1 cellular context compared by ENCODE assay signal in genomic region chr1:24693827-24694379, GRCh38.
A peak's percentile ranks its signal among the peaks of the same experiment; 100 is the strongest.
TF ChIP-seq lines count a peak whose summit lies in the region.

No MANE protein-coding gene starts in this region.

TF ChIP-seq in HepG2, 621 proteins besides CTCF, POLR2A, EP300 and RAD21:
- TF ChIP-seq MAFK (conservative IDR thresholded peaks at IDR 0.05 in 1 of 2, IDR thresholded peaks at IDR 0.05 in 1 of 2; ENCODE audit: low read length in 2 of 2) (no peak), ZNF768 (CRISPR knock-in tag; IDR thresholded peaks at IDR 0.05) (peak; percentile 90)
